ENCODE assay signal across 17 cellular contexts in genomic region chr5:131545856-131546255, GRCh38.
A peak's percentile ranks its signal among the peaks of the same experiment; 100 is the strongest.
DNase-seq lines count a peak whose midpoint lies in the region; ATAC-seq, FAIRE-seq and TF ChIP-seq lines count a peak whose summit lies in the region.
"Had no signal": no experiment of that assay in that cellular context is flagged by ENCODE, and none has a peak within 500 bp of the region (broad histone marks: within the 10 kb centered on the region; RNA-seq: fewer than 3 reads in every experiment).

No MANE protein-coding gene starts in this region.

- H3K4me1 ChIP-seq in foreskin keratinocyte = peaks cover 15% of the 10 kb centered on the region
- H3K4me1 ChIP-seq in heart right ventricle = peaks cover 0 to 3% (median 0%) of the 10 kb centered on the region in 9 donors

- no peaks in the 10 kb centered on the region for H3K27me3 Mint-ChIP-seq in activated naive CD8-positive, alpha-beta T cell
- H3K27me3 Mint-ChIP-seq: IgD-negative memory B cell had no signal

- H3K27ac ChIP-seq in foreskin keratinocyte (no peak overlapping the region), heart right ventricle (no peak overlapping the region)

- peaks cover 79% of the 10 kb centered on the region for H3K4me1 Mint-ChIP-seq in activated naive CD8-positive, alpha-beta T cell (ENCODE audit: low read depth)

- H3K36me3 ChIP-seq in heart right ventricle = peaks cover 0 to 20% (median 5%) of the 10 kb centered on the region in 9 donors

- H3K9me3 ChIP-seq in heart right ventricle = no peaks in the 10 kb centered on the region

- 89 to 93% methylated on average over 1 of the region's 1 CpG for WGBS in heart right ventricle, 2 donors

- H3K27me3 ChIP-seq in foreskin keratinocyte (no peaks in the 10 kb centered on the region), heart right ventricle (no peaks in the 10 kb centered on the region)

- no peaks in the 10 kb centered on the region for H3K9me3 Mint-ChIP-seq in activated naive CD8-positive, alpha-beta T cell (ENCODE audit: low read depth)
- H3K9me3 Mint-ChIP-seq: H9, IgD-negative memory B cell had no signal

- peak overlapping the region; percentile 75 for H3K4me3 Mint-ChIP-seq in activated naive CD8-positive, alpha-beta T cell
- H3K4me3 Mint-ChIP-seq: H9 had no signal

- peaks cover 16% of the 10 kb centered on the region for H3K36me3 Mint-ChIP-seq in activated naive CD8-positive, alpha-beta T cell

- no peak for TF ChIP-seq POLR2A in H54 (IDR thresholded peaks at IDR 0.05; ENCODE audit: low read depth, low read length)

- TF ChIP-seq CTCF in AG04449 (IDR thresholded peaks at IDR 0.05; ENCODE audit: insufficient read depth, low read length, missing control alignments) (no peak), foreskin keratinocyte (conservative IDR thresholded peaks at IDR 0.05) (no peak), heart right ventricle (IDR thresholded peaks at IDR 0.05) (no peak)

- POLR2A ChIA-PET in AG04449 (lab: Yijun Ruan, JAX) = no interaction called here

- intact Hi-C loops in heart right ventricle (cut with DNase I) = no loop called here

- CTCF ChIA-PET in AG04449 (lab: Yijun Ruan, JAX) = interaction anchor here (0.9 to 1.0 kb wide), 2 partner anchors 10 to 44 kb away, joined by 3 to 5 read pairs; no protein-coding TSS in a partner anchor

- H3K4me3 ChIP-seq in AG04449 (ENCODE audit: low read depth, low read length) = no peak overlapping the region
- H3K4me3 ChIP-seq in heart right ventricle = peak overlapping the region in 1 of 10 donors; percentile 35

- ATAC-seq in foreskin keratinocyte (peak; percentile 87), heart right ventricle (no peak)

- H3K27ac Mint-ChIP-seq in activated naive CD8-positive, alpha-beta T cell = peak overlapping the region; percentile 84
- H3K27ac Mint-ChIP-seq: H9, IgD-negative memory B cell had no signal

- FAIRE-seq in H54 (lab: Jason Lieb, UNC) = peak; percentile 93

- DNase-seq in AG04449 (ENCODE audit: low read depth, low spot score) (peak; percentile 24), H54 (ENCODE audit: insufficient read length, low spot score) (no peak), foreskin keratinocyte (peak; percentile 47 to 71), NCI-H510A (lab: John Stamatoyannopoulos, UW) (no peak), NCI-H2107 (lab: John Stamatoyannopoulos, UW) (no peak), NCI-H2081 treated with DMSO at 0.1 percent for 48 hours (lab: John Stamatoyannopoulos, UW) (no peak), heart right ventricle (no peak)
- DNase-seq: foreskin melanocyte; H9; kidney; NCI-H2029 treated with DMSO at 0.1 percent for 48 hours; NK-92 treated with Interleukin-12 subunit alpha and Interleukin-12 subunit beta, amount 100 ng/mL, for 24 hours; nucleus accumbens; stimulated activated CD4-positive, alpha-beta T cell treated with anti-CD3 and anti-CD28 coated beads, Interleukin-12 subunit alpha, Interleukin-12 subunit beta, amount 100 ng/mL, for 4 hours; stimulated activated CD8-positive, alpha-beta memory T cell treated with anti-CD3 and anti-CD28 coated beads, Interleukin-4, amount 100 ng/mL, for 48 hours had no signal

Comparison
In these comparisons a context has a peak if more than half of its experiments do, and no peak if none do; other contexts are left out.
1. DNase-seq: peak in AG04449 (single experiment) and foreskin keratinocyte (2 of 2); none in H54 (single experiment), NCI-H510A (single experiment), NCI-H2107 (single experiment), NCI-H2081 treated with DMSO at 0.1 percent for 48 hours (single experiment) and heart right ventricle (0 of 2).